ENCODE assay signal across 1 cellular context in genomic region chr11:1554981-1555712, GRCh38.
TF ChIP-seq lines count a peak whose summit lies in the region.

No MANE protein-coding gene starts in this region.

TF ChIP-seq in H1, 55 proteins besides CTCF, POLR2A, EP300 and RAD21:
- TF ChIP-seq TEAD4 (IDR thresholded peaks at IDR 0.05; ENCODE audit: low read depth, low read length) (no peak), TBP (IDR thresholded peaks at IDR 0.05; ENCODE audit: low read depth, low read length) (no peak), RBBP5 (IDR thresholded peaks at IDR 0.05; ENCODE audit: borderline replicate concordance, low read depth, low read length) (no peak), KDM1A (IDR thresholded peaks at IDR 0.05; ENCODE audit: borderline replicate concordance, low read length) (no peak), SRF (IDR thresholded peaks at IDR 0.05; ENCODE audit: low read depth, low read length) (no peak), PHF8 (conservative IDR thresholded peaks at IDR 0.05; ENCODE audit: low read depth, low read length) (no peak), SP4 (IDR thresholded peaks at IDR 0.05; ENCODE audit: low read length) (no peak), NRF1 (IDR thresholded peaks at IDR 0.05; ENCODE audit: low read depth, low read length) (no peak), GTF2F1 (IDR thresholded peaks at IDR 0.05; ENCODE audit: borderline replicate concordance, low read depth, low read length) (no peak), CHD1 (IDR thresholded peaks at IDR 0.05; ENCODE audit: low read depth, low read length) (no peak), KDM4A (IDR thresholded peaks at IDR 0.05; ENCODE audit: low read depth, low read length, severe bottlenecking) (no peak), USF2 (IDR thresholded peaks at IDR 0.05; ENCODE audit: low read length) (no peak), JUN (IDR thresholded peaks at IDR 0.05; ENCODE audit: low read depth, low read length) (no peak)
